Comparison of ENCODE assay signal across 8 cellular contexts in the genomic region with DNA sequence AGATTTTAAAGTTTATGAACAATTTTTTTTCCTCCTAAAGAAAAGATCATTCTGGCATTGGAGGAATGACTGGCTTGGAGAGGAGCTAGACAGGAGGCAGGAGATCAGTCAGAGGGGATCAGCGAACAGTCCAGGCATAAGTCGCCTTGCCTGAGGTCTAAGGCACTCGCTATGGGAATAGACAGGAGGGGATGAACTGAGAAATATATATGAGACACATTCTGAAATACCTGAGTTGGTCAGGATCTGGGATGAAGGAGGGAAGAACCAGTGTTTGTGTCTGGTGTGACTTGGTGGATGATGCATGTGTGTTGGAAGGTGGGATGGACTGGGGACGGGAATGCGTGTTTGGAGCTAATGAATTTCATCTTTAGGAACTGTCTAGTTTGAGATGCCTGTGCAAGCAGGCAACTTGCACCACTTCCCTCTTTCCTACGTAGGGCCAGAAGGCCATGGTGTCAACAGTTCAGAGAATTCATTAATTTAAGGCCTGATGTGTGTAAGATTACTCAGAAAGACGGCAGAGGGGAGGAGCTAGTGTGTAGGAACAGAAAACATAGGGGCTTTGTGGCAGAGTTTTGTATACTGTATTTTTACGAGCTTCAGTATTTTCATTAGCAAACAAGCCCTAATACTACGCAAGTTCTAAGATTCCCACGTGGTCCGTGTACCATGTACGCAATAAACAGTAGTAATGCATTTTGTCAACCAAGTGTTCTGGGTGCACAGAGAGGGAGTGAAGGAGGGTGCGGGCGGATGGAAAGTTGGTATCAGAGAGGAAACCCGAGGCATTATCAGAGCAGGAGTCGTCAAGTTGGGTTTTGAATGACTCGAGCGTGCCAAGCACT. TPM values are rescaled to one million over a fixed set of nuclear protein-coding genes. Genes with fewer than 3 reads are reported as not detected.
DNase-seq lines count a peak whose midpoint lies in the region; ATAC-seq and TF ChIP-seq lines count a peak whose summit lies in the region.

No MANE protein-coding gene starts in this region.

- H3F3A ChIP-seq in neural progenitor cell (ENCODE audit: low read depth) = peaks cover 16% of the 10 kb centered on the region

- DNase-seq in CD14-positive monocyte (ENCODE audit: low spot score) (peak; percentile 58), Karpas-422 (peak; percentile 78), esophagus muscularis mucosa (ENCODE audit: extremely low spot score) (no peak), neural progenitor cell (ENCODE audit: low spot score) (peak; percentile 10), vagina (ENCODE audit: extremely low spot score in 2 of 2) (no peak), DMS153 treated with DMSO at 0.1 percent for 48 hours (lab: John Stamatoyannopoulos, UW; ENCODE audit: unreplicated experiment) (no peak)
- DNase-seq in activated CD8-positive, alpha-beta T cell treated with anti-CD3 and anti-CD28 coated beads for 36 hours = peak; percentile 80

- TF ChIP-seq CTCF in CD14-positive monocyte (IDR thresholded peaks at IDR 0.05) = no peak
- no peak for TF ChIP-seq CTCF in activated CD8-positive, alpha-beta T cell treated with anti-CD3 and anti-CD28 coated beads for 36 hours (IDR thresholded peaks at IDR 0.05)
- TF ChIP-seq CTCF in esophagus muscularis mucosa (IDR thresholded peaks at IDR 0.05) = no peak
- TF ChIP-seq CTCF in neural progenitor cell (IDR thresholded peaks at IDR 0.05) = no peak
- TF ChIP-seq CTCF in vagina (IDR thresholded peaks at IDR 0.05) = no peak

- H3K36me3 Mint-ChIP-seq in CD14-positive monocyte = peaks cover 27 to 36% of the 10 kb centered on the region in 2 donors
- peaks cover 12% of the 10 kb centered on the region for H3K36me3 Mint-ChIP-seq in activated CD8-positive, alpha-beta T cell treated with anti-CD3 and anti-CD28 coated beads for 36 hours (ENCODE audit: low read depth)
- peaks cover 10% of the 10 kb centered on the region for H3K36me3 Mint-ChIP-seq in neural progenitor cell

- H2AFZ ChIP-seq in Karpas-422 (ENCODE audit: low read length) (peak overlapping the region; percentile 94), neural progenitor cell (replicated peaks) (peak overlapping the region; percentile 76)

- H3K4me1 Mint-ChIP-seq in CD14-positive monocyte (peaks cover 28% of the 10 kb centered on the region), neural progenitor cell (peaks cover 20% of the 10 kb centered on the region)
- H3K4me1 Mint-ChIP-seq in activated CD8-positive, alpha-beta T cell treated with anti-CD3 and anti-CD28 coated beads for 36 hours (ENCODE audit: low read depth) = peaks cover 26% of the 10 kb centered on the region

- H3K9me3 ChIP-seq in Karpas-422 (ENCODE audit: low read length) (no peaks in the 10 kb centered on the region), esophagus muscularis mucosa (no peaks in the 10 kb centered on the region), neural progenitor cell (ENCODE audit: low read depth) (no peaks in the 10 kb centered on the region), vagina (no peaks in the 10 kb centered on the region)

- H3K27me3 Mint-ChIP-seq in CD14-positive monocyte (ENCODE audit: low read depth in 3 of 3) (peaks cover 0 to 1% (median 0%) of the 10 kb centered on the region in 3 donors), neural progenitor cell (ENCODE audit: insufficient read depth, low read depth) (no peaks in the 10 kb centered on the region)
- no peaks in the 10 kb centered on the region for H3K27me3 Mint-ChIP-seq in activated CD8-positive, alpha-beta T cell treated with anti-CD3 and anti-CD28 coated beads for 36 hours

- H3K4me2 ChIP-seq in Karpas-422 (ENCODE audit: low read depth, low read length, poor library complexity, severe bottlenecking) = peak overlapping the region; percentile 100
- peak overlapping the region; percentile 92 for H3K4me2 ChIP-seq in neural progenitor cell

- peak overlapping the region; percentile 98 for H3K4me3 ChIP-seq in Karpas-422 (ENCODE audit: low read length)
- peak overlapping the region; percentile 71 to 88 (median 82) for H3K4me3 ChIP-seq in esophagus muscularis mucosa
- peak overlapping the region; percentile 94 for H3K4me3 ChIP-seq in neural progenitor cell
- peak overlapping the region; percentile 65 to 90 for H3K4me3 ChIP-seq in vagina

- H3K36me3 ChIP-seq in Karpas-422 (ENCODE audit: insufficient read depth, low read length) (peaks cover 23% of the 10 kb centered on the region), esophagus muscularis mucosa (peaks cover 23 to 36% (median 33%) of the 10 kb centered on the region in 4 donors), neural progenitor cell (peaks cover 6% of the 10 kb centered on the region), vagina (peaks cover 0 to 27% of the 10 kb centered on the region in 2 donors)

- peak; percentile 23 for ATAC-seq in GM21381 (IDR thresholded peaks at IDR 0.05; ENCODE audit: unreplicated experiment)
- ATAC-seq in activated CD8-positive, alpha-beta T cell treated with anti-CD3 and anti-CD28 coated beads for 36 hours = peak; percentile 68

- H4K20me1 ChIP-seq in Karpas-422 (ENCODE audit: insufficient read depth, low read depth, low read length) = no peaks in the 10 kb centered on the region
- peaks cover 8% of the 10 kb centered on the region for H4K20me1 ChIP-seq in neural progenitor cell (ENCODE audit: low read depth)

- peaks cover 25% of the 10 kb centered on the region for H3K79me2 ChIP-seq in Karpas-422 (ENCODE audit: low read length)
- H3K79me2 ChIP-seq in neural progenitor cell (ENCODE audit: low read depth) = peaks cover 37% of the 10 kb centered on the region

- WGBS in esophagus muscularis mucosa = 22% methylated on average over 18 of the region's 18 CpGs

- TF ChIP-seq POLR2A in esophagus muscularis mucosa (IDR thresholded peaks at IDR 0.05; ENCODE audit: low read depth) (no peak), vagina (IDR thresholded peaks at IDR 0.05) (no peak)

- H3K27ac ChIP-seq in Karpas-422 (ENCODE audit: low read length) (peak overlapping the region; percentile 77), esophagus muscularis mucosa (replicated peaks in 1 of 4) (peak overlapping the region; percentile 79 to 86 (median 82)), neural progenitor cell (no peak overlapping the region), vagina (peak overlapping the region; percentile 77)

- H3K27ac Mint-ChIP-seq in CD14-positive monocyte (peak overlapping the region; percentile 90 to 98 (median 95)), neural progenitor cell (peak overlapping the region; percentile 78)
- H3K27ac Mint-ChIP-seq in activated CD8-positive, alpha-beta T cell treated with anti-CD3 and anti-CD28 coated beads for 36 hours = peak overlapping the region; percentile 97

- H3K27me3 ChIP-seq in Karpas-422 (ENCODE audit: low read length) (no peaks in the 10 kb centered on the region), esophagus muscularis mucosa (no peaks in the 10 kb centered on the region), neural progenitor cell (no peaks in the 10 kb centered on the region), vagina (no peaks in the 10 kb centered on the region)

- TF ChIP-seq EP300 in esophagus muscularis mucosa (IDR thresholded peaks at IDR 0.05) = no peak

- H3K9me3 Mint-ChIP-seq in CD14-positive monocyte = no peaks in the 10 kb centered on the region
- H3K9me3 Mint-ChIP-seq in activated CD8-positive, alpha-beta T cell treated with anti-CD3 and anti-CD28 coated beads for 36 hours = no peaks in the 10 kb centered on the region
- no peaks in the 10 kb centered on the region for H3K9me3 Mint-ChIP-seq in neural progenitor cell

- no peaks in the 10 kb centered on the region for H3K9me2 ChIP-seq in Karpas-422 (replicated peaks; ENCODE audit: insufficient read depth, low read length)

- peak overlapping the region; percentile 85 for H3K9ac ChIP-seq in Karpas-422 (ENCODE audit: low read length)
- peak overlapping the region; percentile 55 for H3K9ac ChIP-seq in neural progenitor cell

- CTCF ChIA-PET in activated CD8-positive, alpha-beta T cell treated with anti-CD3 and anti-CD28 coated beads for 36 hours (lab: Charles Lee) = interaction anchor here (1.9 kb wide), 1 partner anchor 14 kb away, joined by 6 read pairs; no protein-coding TSS in a partner anchor

- POLR2A ChIA-PET in activated CD8-positive, alpha-beta T cell treated with anti-CD3 and anti-CD28 coated beads for 36 hours (lab: Charles Lee) = interaction anchor here (0.6 to 1.0 kb wide), 3 partner anchors 16 to 314 kb away, joined by 3 to 5 read pairs (median 3); a partner anchor contains a TSS

- H3K4me3 Mint-ChIP-seq in CD14-positive monocyte (peak overlapping the region; percentile 94 to 99), neural progenitor cell (peak overlapping the region; percentile 98)
- peak overlapping the region; percentile 91 for H3K4me3 Mint-ChIP-seq in activated CD8-positive, alpha-beta T cell treated with anti-CD3 and anti-CD28 coated beads for 36 hours

- intact Hi-C loops in CD14-positive monocyte (cut with micrococcal nuclease) = no loop called here
- intact Hi-C loops in activated CD8-positive, alpha-beta T cell treated with anti-CD3 and anti-CD28 coated beads for 36 hours (cut with micrococcal nuclease) = no loop called here
- intact Hi-C loops in esophagus muscularis mucosa (cut with DNase I) = no loop called here
- intact Hi-C loops in vagina (cut with DNase I) = no loop called here

- H3K4me1 ChIP-seq in Karpas-422 (ENCODE audit: low read length) (peaks cover 33% of the 10 kb centered on the region), esophagus muscularis mucosa (peaks cover 12 to 30% (median 19%) of the 10 kb centered on the region in 4 donors), neural progenitor cell (peaks cover 12% of the 10 kb centered on the region), vagina (peaks cover 23% of the 10 kb centered on the region)

RNA-seq across cellular contexts. Expression of a gene that starts 0.8 kb away (rescaled TPM):
- 1 to 10 TPM; 4.6 to 7.1 TPM for polyA plus RNA-seq in CD14-positive monocyte
- total RNA-seq in Karpas-422 (2014; rRNA removed; shearing (Covaris generic); ENCODE audit: low replicate concordance) = 12.3 and 12.7 TPM in 2 replicates
- 10 to 100 TPM; 27.7 to 29.0 TPM for total RNA-seq in activated CD8-positive, alpha-beta T cell treated with anti-CD3 and anti-CD28 coated beads for 36 hours
- total RNA-seq in esophagus muscularis mucosa = 10 to 100 TPM; 14.6 to 25.3 (median 18.0) TPM
- 49.4 and 54.2 TPM in 2 replicates for total RNA-seq in neural progenitor cell (ENCODE audit: low replicate concordance)
- 27.3 TPM for total RNA-seq in vagina

Comparison
In these comparisons a context has a peak if more than half of its experiments do, and no peak if none do; other contexts are left out.
1. DNase-seq: peak in CD14-positive monocyte (single experiment), Karpas-422 (single experiment), activated CD8-positive, alpha-beta T cell treated with anti-CD3 and anti-CD28 coated beads for 36 hours (single experiment) and neural progenitor cell (single experiment); none in esophagus muscularis mucosa (single experiment), vagina (0 of 2) and DMS153 treated with DMSO at 0.1 percent for 48 hours (single experiment).
2. Peak in every context shown above with its lines, with median percentiles within 50 percentile points of each other: H3K27ac Mint-ChIP-seq, H3K4me3 Mint-ChIP-seq and H3K4me3 ChIP-seq.